8 cellular contexts compared by ENCODE assay signal in the genomic region with DNA sequence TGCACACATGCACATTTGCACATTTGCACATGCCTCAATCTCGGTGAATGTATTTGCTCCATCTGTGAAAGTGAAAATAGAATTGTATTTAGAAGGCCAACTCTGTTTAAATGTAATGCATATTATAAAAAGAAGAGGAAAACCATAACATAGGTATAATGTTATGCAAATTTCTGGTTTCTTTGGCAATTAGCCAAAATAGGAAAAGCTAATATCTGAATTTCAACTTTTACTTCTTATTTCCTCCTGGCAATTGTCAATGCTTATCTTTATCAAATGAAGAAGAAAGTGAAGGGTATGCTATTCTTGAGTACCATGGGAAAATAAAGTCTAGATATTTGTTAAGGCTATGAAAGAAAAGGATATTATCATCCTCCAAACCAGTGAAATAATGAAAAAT.
"Had no signal": no experiment of that assay in that cellular context is flagged by ENCODE, and none has a peak within 500 bp of the region (broad histone marks: within the 10 kb centered on the region; RNA-seq: fewer than 3 reads in every experiment).

No MANE protein-coding gene starts in this region.

- H3K4me3 ChIP-seq: GM12878 had no signal

- ATAC-seq: GM12878 had no signal

- FAIRE-seq: G401.6, GM12878, GM12891, GM12892, GM18507, GM19239 had no signal

- DNase-seq: GDM1, GF-D8 had no signal
